1 cellular context compared by ENCODE assay signal in the genomic region with DNA sequence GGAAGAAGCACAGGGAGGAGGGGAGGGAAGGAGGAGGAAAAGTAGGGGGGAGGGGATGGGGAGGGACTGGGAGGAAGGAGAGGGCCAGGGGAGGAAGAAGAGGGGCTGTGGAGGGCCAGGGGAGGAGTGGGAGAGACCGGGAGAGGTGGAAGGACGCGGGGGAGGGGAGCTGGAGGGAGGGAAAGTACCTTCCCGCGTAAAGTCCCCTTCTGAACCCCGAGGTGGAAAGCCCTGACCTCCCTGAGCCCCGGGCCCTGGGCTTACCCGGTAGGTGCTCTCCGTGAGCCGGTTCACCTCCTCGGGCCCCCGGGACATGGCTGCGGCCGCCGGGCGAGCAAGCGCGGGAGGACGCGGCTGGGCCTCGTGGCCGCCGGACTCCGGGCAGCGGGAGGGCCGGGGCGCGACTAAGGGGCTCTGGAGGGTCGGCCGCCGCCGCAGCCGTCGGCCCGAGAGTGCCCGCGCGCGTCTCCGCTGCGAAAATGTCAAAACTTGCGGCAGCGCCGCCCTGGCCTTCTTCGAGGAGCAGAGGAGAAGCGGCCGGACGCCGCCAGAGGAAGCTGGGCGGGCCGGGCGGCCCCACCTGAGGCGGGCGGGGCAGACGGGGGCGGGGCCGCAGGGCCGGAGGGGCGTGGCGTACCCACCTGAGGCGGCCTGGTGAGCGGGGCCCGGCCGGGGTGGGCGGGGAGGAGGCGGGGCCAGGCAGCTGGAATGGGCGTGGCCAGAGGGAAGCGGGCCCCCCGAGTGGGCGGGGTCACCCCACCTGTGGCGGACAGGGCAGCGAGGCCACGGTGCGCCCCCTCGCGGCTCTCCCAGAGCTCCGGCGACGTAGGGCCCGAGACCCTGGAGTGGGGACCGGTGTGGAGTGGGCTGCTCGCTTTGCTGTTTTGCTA.
TF ChIP-seq lines count a peak whose summit lies in the region.

A gene with protein sequence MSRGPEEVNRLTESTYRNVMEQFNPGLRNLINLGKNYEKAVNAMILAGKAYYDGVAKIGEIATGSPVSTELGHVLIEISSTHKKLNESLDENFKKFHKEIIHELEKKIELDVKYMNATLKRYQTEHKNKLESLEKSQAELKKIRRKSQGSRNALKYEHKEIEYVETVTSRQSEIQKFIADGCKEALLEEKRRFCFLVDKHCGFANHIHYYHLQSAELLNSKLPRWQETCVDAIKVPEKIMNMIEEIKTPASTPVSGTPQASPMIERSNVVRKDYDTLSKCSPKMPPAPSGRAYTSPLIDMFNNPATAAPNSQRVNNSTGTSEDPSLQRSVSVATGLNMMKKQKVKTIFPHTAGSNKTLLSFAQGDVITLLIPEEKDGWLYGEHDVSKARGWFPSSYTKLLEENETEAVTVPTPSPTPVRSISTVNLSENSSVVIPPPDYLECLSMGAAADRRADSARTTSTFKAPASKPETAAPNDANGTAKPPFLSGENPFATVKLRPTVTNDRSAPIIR (minus strand): TSS at position 553 of the 890 bp plus-strand sequence. CDS start 238 bp downstream, at position 315.

TF ChIP-seq in HepG2, 621 proteins besides CTCF, POLR2A, EP300 and RAD21 (continued from another document and continues in another):
- TF ChIP-seq, protein P1, sequence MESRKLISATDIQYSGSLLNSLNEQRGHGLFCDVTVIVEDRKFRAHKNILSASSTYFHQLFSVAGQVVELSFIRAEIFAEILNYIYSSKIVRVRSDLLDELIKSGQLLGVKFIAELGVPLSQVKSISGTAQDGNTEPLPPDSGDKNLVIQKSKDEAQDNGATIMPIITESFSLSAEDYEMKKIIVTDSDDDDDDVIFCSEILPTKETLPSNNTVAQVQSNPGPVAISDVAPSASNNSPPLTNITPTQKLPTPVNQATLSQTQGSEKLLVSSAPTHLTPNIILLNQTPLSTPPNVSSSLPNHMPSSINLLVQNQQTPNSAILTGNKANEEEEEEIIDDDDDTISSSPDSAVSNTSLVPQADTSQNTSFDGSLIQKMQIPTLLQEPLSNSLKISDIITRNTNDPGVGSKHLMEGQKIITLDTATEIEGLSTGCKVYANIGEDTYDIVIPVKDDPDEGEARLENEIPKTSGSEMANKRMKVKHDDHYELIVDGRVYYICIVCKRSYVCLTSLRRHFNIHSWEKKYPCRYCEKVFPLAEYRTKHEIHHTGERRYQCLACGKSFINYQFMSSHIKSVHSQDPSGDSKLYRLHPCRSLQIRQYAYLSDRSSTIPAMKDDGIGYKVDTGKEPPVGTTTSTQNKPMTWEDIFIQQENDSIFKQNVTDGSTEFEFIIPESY (CRISPR knock-in tag; IDR thresholded peaks at IDR 0.05), result 0 out of 2 replicates have a peak, but pooled peaks have one; percentile 18
- TF ChIP-seq, protein P2, sequence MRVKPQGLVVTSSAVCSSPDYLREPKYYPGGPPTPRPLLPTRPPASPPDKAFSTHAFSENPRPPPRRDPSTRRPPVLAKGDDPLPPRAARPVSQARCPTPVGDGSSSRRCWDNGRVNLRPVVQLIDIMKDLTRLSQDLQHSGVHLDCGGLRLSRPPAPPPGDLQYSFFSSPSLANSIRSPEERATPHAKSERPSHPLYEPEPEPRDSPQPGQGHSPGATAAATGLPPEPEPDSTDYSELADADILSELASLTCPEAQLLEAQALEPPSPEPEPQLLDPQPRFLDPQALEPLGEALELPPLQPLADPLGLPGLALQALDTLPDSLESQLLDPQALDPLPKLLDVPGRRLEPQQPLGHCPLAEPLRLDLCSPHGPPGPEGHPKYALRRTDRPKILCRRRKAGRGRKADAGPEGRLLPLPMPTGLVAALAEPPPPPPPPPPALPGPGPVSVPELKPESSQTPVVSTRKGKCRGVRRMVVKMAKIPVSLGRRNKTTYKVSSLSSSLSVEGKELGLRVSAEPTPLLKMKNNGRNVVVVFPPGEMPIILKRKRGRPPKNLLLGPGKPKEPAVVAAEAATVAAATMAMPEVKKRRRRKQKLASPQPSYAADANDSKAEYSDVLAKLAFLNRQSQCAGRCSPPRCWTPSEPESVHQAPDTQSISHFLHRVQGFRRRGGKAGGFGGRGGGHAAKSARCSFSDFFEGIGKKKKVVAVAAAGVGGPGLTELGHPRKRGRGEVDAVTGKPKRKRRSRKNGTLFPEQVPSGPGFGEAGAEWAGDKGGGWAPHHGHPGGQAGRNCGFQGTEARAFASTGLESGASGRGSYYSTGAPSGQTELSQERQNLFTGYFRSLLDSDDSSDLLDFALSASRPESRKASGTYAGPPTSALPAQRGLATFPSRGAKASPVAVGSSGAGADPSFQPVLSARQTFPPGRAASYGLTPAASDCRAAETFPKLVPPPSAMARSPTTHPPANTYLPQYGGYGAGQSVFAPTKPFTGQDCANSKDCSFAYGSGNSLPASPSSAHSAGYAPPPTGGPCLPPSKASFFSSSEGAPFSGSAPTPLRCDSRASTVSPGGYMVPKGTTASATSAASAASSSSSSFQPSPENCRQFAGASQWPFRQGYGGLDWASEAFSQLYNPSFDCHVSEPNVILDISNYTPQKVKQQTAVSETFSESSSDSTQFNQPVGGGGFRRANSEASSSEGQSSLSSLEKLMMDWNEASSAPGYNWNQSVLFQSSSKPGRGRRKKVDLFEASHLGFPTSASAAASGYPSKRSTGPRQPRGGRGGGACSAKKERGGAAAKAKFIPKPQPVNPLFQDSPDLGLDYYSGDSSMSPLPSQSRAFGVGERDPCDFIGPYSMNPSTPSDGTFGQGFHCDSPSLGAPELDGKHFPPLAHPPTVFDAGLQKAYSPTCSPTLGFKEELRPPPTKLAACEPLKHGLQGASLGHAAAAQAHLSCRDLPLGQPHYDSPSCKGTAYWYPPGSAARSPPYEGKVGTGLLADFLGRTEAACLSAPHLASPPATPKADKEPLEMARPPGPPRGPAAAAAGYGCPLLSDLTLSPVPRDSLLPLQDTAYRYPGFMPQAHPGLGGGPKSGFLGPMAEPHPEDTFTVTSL (CRISPR knock-in tag; IDR thresholded peaks at IDR 0.05; ENCODE audit: borderline replicate concordance), result no peak
- TF ChIP-seq CHD4 (IDR thresholded peaks at IDR 0.05; ENCODE audit: borderline replicate concordance, low read length) (no peak), SOX6 (IDR thresholded peaks at IDR 0.05) (no peak), SOX6 (CRISPR knock-in tag; IDR thresholded peaks at IDR 0.05) (peak; percentile 40), ZNF343 (CRISPR knock-in tag; IDR thresholded peaks at IDR 0.05) (0 out of 2 replicates have a peak, but pooled peaks have one; percentile 30), CENPT (CRISPR knock-in tag; IDR thresholded peaks at IDR 0.05; ENCODE audit: low read depth) (no peak), FLYWCH1 (CRISPR knock-in tag; IDR thresholded peaks at IDR 0.05) (no peak), NONO (IDR thresholded peaks at IDR 0.05) (no peak), NONO (CRISPR knock-in tag; conservative IDR thresholded peaks at IDR 0.05) (0 out of 2 replicates have a peak, but pooled peaks have one; percentile 45), ZNF589 (CRISPR knock-in tag; conservative IDR thresholded peaks at IDR 0.05) (no peak), MBD4 (IDR thresholded peaks at IDR 0.05; ENCODE audit: borderline replicate concordance, low read length) (no peak), YY1 (IDR thresholded peaks at IDR 0.05; ENCODE audit: insufficient read depth, insufficient replicate concordance, low read depth, low read length) (peak; percentile 71), KLF16 (CRISPR knock-in tag; IDR thresholded peaks at IDR 0.05) (peak in 1 of 2 experiments; percentile 66; a peak in 1 of 4 replicates)
- TF ChIP-seq, protein P3, sequence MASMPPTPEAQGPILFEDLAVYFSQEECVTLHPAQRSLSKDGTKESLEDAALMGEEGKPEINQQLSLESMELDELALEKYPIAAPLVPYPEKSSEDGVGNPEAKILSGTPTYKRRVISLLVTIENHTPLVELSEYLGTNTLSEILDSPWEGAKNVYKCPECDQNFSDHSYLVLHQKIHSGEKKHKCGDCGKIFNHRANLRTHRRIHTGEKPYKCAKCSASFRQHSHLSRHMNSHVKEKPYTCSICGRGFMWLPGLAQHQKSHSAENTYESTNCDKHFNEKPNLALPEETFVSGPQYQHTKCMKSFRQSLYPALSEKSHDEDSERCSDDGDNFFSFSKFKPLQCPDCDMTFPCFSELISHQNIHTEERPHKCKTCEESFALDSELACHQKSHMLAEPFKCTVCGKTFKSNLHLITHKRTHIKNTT (CRISPR knock-in tag; IDR thresholded peaks at IDR 0.05), result no peak
- TF ChIP-seq, protein P4, sequence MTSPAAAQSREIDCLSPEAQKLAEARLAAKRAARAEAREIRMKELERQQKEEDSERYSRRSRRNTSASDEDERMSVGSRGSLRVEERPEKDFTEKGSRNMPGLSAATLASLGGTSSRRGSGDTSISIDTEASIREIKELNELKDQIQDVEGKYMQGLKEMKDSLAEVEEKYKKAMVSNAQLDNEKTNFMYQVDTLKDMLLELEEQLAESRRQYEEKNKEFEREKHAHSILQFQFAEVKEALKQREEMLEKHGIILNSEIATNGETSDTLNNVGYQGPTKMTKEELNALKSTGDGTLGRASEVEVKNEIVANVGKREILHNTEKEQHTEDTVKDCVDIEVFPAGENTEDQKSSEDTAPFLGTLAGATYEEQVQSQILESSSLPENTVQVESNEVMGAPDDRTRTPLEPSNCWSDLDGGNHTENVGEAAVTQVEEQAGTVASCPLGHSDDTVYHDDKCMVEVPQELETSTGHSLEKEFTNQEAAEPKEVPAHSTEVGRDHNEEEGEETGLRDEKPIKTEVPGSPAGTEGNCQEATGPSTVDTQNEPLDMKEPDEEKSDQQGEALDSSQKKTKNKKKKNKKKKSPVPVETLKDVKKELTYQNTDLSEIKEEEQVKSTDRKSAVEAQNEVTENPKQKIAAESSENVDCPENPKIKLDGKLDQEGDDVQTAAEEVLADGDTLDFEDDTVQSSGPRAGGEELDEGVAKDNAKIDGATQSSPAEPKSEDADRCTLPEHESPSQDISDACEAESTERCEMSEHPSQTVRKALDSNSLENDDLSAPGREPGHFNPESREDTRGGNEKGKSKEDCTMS (CRISPR knock-in tag; conservative IDR thresholded peaks at IDR 0.05), result no peak
- TF ChIP-seq, protein P5, sequence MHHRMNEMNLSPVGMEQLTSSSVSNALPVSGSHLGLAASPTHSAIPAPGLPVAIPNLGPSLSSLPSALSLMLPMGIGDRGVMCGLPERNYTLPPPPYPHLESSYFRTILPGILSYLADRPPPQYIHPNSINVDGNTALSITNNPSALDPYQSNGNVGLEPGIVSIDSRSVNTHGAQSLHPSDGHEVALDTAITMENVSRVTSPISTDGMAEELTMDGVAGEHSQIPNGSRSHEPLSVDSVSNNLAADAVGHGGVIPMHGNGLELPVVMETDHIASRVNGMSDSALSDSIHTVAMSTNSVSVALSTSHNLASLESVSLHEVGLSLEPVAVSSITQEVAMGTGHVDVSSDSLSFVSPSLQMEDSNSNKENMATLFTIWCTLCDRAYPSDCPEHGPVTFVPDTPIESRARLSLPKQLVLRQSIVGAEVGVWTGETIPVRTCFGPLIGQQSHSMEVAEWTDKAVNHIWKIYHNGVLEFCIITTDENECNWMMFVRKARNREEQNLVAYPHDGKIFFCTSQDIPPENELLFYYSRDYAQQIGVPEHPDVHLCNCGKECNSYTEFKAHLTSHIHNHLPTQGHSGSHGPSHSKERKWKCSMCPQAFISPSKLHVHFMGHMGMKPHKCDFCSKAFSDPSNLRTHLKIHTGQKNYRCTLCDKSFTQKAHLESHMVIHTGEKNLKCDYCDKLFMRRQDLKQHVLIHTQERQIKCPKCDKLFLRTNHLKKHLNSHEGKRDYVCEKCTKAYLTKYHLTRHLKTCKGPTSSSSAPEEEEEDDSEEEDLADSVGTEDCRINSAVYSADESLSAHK (CRISPR knock-in tag; IDR thresholded peaks at IDR 0.05; ENCODE audit: borderline replicate concordance), result no peak
- TF ChIP-seq, protein P6, sequence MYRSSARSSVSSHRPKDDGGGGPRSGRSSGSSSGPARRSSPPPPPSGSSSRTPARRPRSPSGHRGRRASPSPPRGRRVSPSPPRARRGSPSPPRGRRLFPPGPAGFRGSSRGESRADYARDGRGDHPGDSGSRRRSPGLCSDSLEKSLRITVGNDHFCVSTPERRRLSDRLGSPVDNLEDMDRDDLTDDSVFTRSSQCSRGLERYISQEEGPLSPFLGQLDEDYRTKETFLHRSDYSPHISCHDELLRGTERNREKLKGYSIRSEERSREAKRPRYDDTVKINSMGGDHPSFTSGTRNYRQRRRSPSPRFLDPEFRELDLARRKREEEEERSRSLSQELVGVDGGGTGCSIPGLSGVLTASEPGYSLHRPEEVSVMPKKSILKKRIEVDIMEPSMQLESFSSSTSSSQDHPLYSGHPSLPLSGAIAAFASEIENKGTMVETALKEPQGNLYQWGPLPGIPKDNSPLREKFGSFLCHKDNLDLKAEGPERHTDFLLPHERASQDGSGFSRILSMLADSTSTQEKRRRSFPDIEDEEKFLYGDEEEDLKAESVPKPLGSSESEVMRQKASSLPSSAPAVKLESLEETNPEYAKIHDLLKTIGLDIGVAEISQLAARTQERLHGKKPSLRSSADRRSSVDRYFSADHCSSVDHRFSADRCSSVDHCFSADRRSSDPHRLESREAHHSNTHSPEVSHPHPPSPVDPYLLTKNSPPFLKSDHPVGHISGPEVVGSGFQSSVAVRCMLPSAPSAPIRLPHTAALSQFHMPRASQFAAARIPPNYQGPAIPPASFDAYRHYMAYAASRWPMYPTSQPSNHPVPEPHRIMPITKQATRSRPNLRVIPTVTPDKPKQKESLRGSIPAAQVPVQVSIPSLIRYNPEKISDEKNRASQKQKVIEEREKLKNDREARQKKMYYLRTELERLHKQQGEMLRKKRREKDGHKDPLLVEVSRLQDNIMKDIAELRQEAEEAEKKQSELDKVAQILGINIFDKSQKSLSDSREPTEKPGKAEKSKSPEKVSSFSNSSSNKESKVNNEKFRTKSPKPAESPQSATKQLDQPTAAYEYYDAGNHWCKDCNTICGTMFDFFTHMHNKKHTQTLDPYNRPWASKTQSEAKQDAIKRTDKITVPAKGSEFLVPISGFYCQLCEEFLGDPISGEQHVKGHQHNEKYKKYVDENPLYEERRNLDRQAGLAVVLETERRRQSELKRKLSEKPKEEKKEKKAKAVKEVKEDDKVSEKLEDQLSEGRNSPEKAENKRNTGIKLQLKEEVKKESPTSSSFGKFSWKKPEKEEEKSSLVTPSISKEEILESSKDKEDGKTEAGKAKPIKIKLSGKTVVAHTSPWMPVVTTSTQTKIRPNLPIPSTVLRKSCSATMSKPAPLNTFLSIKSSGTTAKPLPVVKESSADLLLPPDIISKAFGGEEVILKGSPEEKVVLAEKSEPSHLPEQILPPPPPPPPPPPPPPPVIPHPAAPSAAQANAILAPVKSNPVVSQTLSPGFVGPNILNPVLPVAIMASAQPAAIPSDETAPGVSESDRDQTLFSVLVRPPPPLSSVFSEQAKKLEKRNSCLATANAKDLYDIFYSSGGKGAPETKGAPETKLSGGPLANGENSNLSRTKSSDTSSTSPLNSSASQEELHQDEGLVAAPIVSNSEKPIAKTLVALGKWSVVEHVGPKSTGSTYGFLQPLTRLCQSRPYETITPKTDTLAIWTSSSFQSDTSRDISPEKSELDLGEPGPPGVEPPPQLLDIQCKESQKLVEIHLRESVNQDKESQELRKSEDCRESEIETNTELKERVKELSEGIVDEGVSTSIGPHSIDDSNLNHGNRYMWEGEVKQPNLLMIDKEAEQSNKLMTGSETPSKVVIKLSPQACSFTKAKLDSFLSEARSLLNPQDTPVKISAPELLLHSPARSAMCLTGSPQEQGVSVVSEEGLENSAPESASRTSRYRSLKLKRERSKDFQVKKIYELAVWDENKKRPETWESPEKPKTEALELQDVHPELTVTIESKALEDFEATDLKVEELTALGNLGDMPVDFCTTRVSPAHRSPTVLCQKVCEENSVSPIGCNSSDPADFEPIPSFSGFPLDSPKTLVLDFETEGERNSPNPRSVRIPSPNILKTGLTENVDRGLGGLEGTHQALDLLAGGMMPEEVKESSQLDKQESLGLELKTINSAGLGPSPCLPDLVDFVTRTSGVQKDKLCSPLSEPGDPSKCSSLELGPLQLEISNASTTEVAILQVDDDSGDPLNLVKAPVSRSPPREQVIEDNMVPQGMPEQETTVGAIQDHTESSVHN (CRISPR knock-in tag; IDR thresholded peaks at IDR 0.05), result no peak
